Comparison of ENCODE assay signal across 8 cellular contexts in the genomic region with DNA sequence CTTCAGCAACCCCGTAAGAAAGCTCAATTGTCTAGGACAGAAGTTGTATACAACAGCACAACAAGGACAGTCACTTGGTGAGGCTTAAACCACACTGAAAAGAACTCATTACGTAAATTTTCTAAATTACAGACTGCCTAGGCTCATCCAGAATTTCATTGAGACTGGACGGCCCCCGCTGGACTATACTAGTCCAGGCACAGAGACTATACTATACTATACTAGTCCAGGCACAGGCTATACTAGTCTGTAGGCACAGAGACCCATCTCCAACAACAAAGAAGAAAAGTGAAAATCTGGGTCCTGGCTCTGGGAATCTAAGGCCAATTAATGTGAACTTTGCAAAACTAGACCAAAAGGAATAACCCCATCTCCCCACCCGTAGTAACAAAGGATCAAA. TPM values are rescaled to one million over a fixed set of nuclear protein-coding genes. Genes with fewer than 3 reads are reported as not detected.
DNase-seq lines count a peak whose midpoint lies in the region; FAIRE-seq and TF ChIP-seq lines count a peak whose summit lies in the region.

No MANE protein-coding gene starts in this region.

- peaks cover 47% of the 10 kb centered on the region for H3K9me3 Mint-ChIP-seq in activated T-helper 2 cell treated with anti-CD3 and anti-CD28 coated beads, Interferon-gamma antibody, Interleukin-2, Interleukin-4, amounts not matched to agents 10 μg/mL and 5 μg/mL and 100 μg/mL, durations not matched to agents 14 hours and 24 hours and 36 hours

- no peaks in the 10 kb centered on the region for H3K27me3 Mint-ChIP-seq in activated T-helper 2 cell treated with anti-CD3 and anti-CD28 coated beads, Interferon-gamma antibody, Interleukin-2, Interleukin-4, amounts not matched to agents 10 μg/mL and 5 μg/mL and 100 μg/mL, durations not matched to agents 14 hours and 24 hours and 36 hours (ENCODE audit: low read depth)

- FAIRE-seq in keratinocyte (lab: Jason Lieb, UNC): no peak

- H3K4me3 Mint-ChIP-seq in activated T-helper 2 cell treated with anti-CD3 and anti-CD28 coated beads, Interferon-gamma antibody, Interleukin-2, Interleukin-4, amounts not matched to agents 10 μg/mL and 5 μg/mL and 100 μg/mL, durations not matched to agents 14 hours and 24 hours and 36 hours (ENCODE audit: low read depth): peak overlapping the region; percentile 97

- TF ChIP-seq CTCF in keratinocyte (optimal IDR thresholded peaks at IDR 0.05 in 1 of 3, IDR thresholded peaks at IDR 0.05 in 1 of 3, conservative IDR thresholded peaks at IDR 0.05 in 1 of 3; ENCODE audit: extremely low read depth in 1 of 3, insufficient read depth in 2 of 3, low read length in 3 of 3): no peak
- TF ChIP-seq CTCF in suprapubic skin (IDR thresholded peaks at IDR 0.05): no peak

- peak overlapping the region; percentile 79 for H3K9ac ChIP-seq in keratinocyte (ENCODE audit: control insufficient read depth, extremely low read depth, insufficient read depth, low read length)

- no peaks in the 10 kb centered on the region for H3K9me1 ChIP-seq in keratinocyte (ENCODE audit: control insufficient read depth, extremely low read depth, insufficient read depth, low read length)

- no peaks in the 10 kb centered on the region for H4K20me1 ChIP-seq in keratinocyte (ENCODE audit: control insufficient read depth, extremely low read depth, insufficient read depth, low read length)

- dilution Hi-C loops in keratinocyte (cut with MboI; ENCODE audit: extremely low pct_ligation_motif_present, low sequenced_read_pairs): no loop called here

- H3K27ac Mint-ChIP-seq in activated T-helper 2 cell treated with anti-CD3 and anti-CD28 coated beads, Interferon-gamma antibody, Interleukin-2, Interleukin-4, amounts not matched to agents 10 μg/mL and 5 μg/mL and 100 μg/mL, durations not matched to agents 14 hours and 24 hours and 36 hours: peak overlapping the region; percentile 92

- H3K79me2 ChIP-seq in keratinocyte (ENCODE audit: control insufficient read depth, insufficient read depth, low read length): peaks cover 15% of the 10 kb centered on the region

- no peak for TF ChIP-seq EP300 in suprapubic skin (IDR thresholded peaks at IDR 0.05)

- peaks cover 14% of the 10 kb centered on the region for H3K4me1 Mint-ChIP-seq in activated T-helper 2 cell treated with anti-CD3 and anti-CD28 coated beads, Interferon-gamma antibody, Interleukin-2, Interleukin-4, amounts not matched to agents 10 μg/mL and 5 μg/mL and 100 μg/mL, durations not matched to agents 14 hours and 24 hours and 36 hours (ENCODE audit: low read depth)

- H3K36me3 ChIP-seq in keratinocyte (ENCODE audit: control insufficient read depth in 2 of 2, extremely low read depth in 1 of 2, insufficient read depth in 2 of 2, low read length in 2 of 2) (peaks cover 0 to 3% of the 10 kb centered on the region in 2 experiments), suprapubic skin (peaks cover 23% of the 10 kb centered on the region)

- H3K4me3 ChIP-seq in keratinocyte (ENCODE audit: control insufficient read depth in 2 of 3, extremely low read depth in 1 of 3, insufficient read depth in 2 of 3, low read depth in 1 of 3, low read length in 3 of 3): peak overlapping the region; percentile 77 to 84 (median 78)
- peak overlapping the region; percentile 76 for H3K4me3 ChIP-seq in suprapubic skin

- H3K9me3 ChIP-seq in keratinocyte (ENCODE audit: control insufficient read depth, low read depth, low read length) (peaks cover 9% of the 10 kb centered on the region), suprapubic skin (peaks cover 3% of the 10 kb centered on the region)

- DNase-seq in NCI-H2227 treated with DMSO at 0.1 percent for 48 hours (lab: John Stamatoyannopoulos, UW) (peak; percentile 43), NCI-H2227 (lab: John Stamatoyannopoulos, UW; ENCODE audit: unreplicated experiment) (no peak), keratinocyte (ENCODE audit: low read depth, low spot score) (no peak), suprapubic skin (ENCODE audit: low spot score in 2 of 2) (peak in 1 of 2 donors; percentile 66), inferior parietal cortex (ENCODE audit: extremely low spot score) (no peak), kidney tubule cell (ENCODE audit: low spot score) (no peak), GOT3 (lab: John Stamatoyannopoulos, UW) (no peak)
- DNase-seq in activated T-helper 2 cell treated with anti-CD3 and anti-CD28 coated beads, Interferon-gamma antibody, Interleukin-2, Interleukin-4, amounts not matched to agents 10 μg/mL and 5 μg/mL and 100 μg/mL, durations not matched to agents 14 hours and 24 hours and 36 hours (ENCODE audit: low spot score): no peak

- peak overlapping the region; percentile 57 for H3K27ac ChIP-seq in keratinocyte (ENCODE audit: control insufficient read depth, insufficient read depth, low read length)
- peak overlapping the region; percentile 87 for H3K27ac ChIP-seq in suprapubic skin

- TF ChIP-seq POLR2A in suprapubic skin (IDR thresholded peaks at IDR 0.05): no peak

- intact Hi-C loops in activated T-helper 2 cell treated with anti-CD3 and anti-CD28 coated beads, Interferon-gamma antibody, Interleukin-2, Interleukin-4, amounts not matched to agents 10 μg/mL and 5 μg/mL and 100 μg/mL, durations not matched to agents 14 hours and 24 hours and 36 hours (cut with micrococcal nuclease): loop anchor here (1.0 to 10.0 kb wide), 9 partner anchors 20 to 469 kb away; a partner anchor contains a TSS

- 21% methylated on average over 5 of the region's 5 CpGs for WGBS in suprapubic skin

- H3K27me3 ChIP-seq in keratinocyte (ENCODE audit: control insufficient read depth, extremely low read depth, insufficient read depth, low read length) (no peaks in the 10 kb centered on the region), suprapubic skin (no peaks in the 10 kb centered on the region)

- peak overlapping the region; percentile 83 for H3K4me2 ChIP-seq in keratinocyte (ENCODE audit: control insufficient read depth, extremely low read depth, insufficient read depth, low read depth, low read length)

- H3K36me3 Mint-ChIP-seq in activated T-helper 2 cell treated with anti-CD3 and anti-CD28 coated beads, Interferon-gamma antibody, Interleukin-2, Interleukin-4, amounts not matched to agents 10 μg/mL and 5 μg/mL and 100 μg/mL, durations not matched to agents 14 hours and 24 hours and 36 hours (ENCODE audit: low read depth): peaks cover 48% of the 10 kb centered on the region

- peaks cover 18% of the 10 kb centered on the region for H3K4me1 ChIP-seq in keratinocyte (ENCODE audit: control insufficient read depth, extremely low read depth, insufficient read depth, low read length)
- H3K4me1 ChIP-seq in suprapubic skin: peaks cover 21% of the 10 kb centered on the region

- peak overlapping the region; percentile 85 for H2AFZ ChIP-seq in keratinocyte (ENCODE audit: control insufficient read depth, low read length)

RNA-seq across cellular contexts. Expression of a gene that starts 0.7 kb away (rescaled TPM):
- 8.1 and 8.4 TPM in 2 replicates for total RNA-seq in activated T-helper 2 cell treated with anti-CD3 and anti-CD28 coated beads, Interferon-gamma antibody, Interleukin-2, Interleukin-4, amounts not matched to agents 10 μg/mL and 5 μg/mL and 100 μg/mL, durations not matched to agents 14 hours and 24 hours and 36 hours
- polyA plus RNA-seq in keratinocyte: 2.1 to 5.1 TPM (median 4.3 TPM) in 3 replicates
- polyA plus RNA-seq in keratinocyte (2011; ENCODE audit: low read depth): 1.8 TPM
- 2.0 and 4.7 TPM in 2 replicates for polyA plus RNA-seq in keratinocyte (2011; cell fraction: cytosol; rRNA removed)
- 4.3 and 5.0 TPM in 2 replicates for polyA plus RNA-seq in keratinocyte (2011; cell fraction: nucleus; rRNA removed)
- 3.7 and 5.9 TPM in 2 replicates for polyA plus RNA-seq in keratinocyte (2012; ENCODE audit: low replicate concordance)
- polyA minus RNA-seq in keratinocyte: 2.3 to 8.5 TPM (median 5.1 TPM) in 3 replicates
- polyA minus RNA-seq in keratinocyte (2011; cell fraction: cytosol; rRNA and poly(A)+ RNA removed): 7.3 TPM
- 3.0 and 9.2 TPM in 2 replicates for polyA minus RNA-seq in keratinocyte (2011; cell fraction: nucleus; rRNA and poly(A)+ RNA removed)
- 10 to 100 TPM in 2 of 4 donors, 1 to 10 TPM in 2; 6.8 to 14.5 (median 9.2) TPM for total RNA-seq in suprapubic skin

RNA-seq across cellular contexts. Expression of a gene that starts 38.8 kb away (rescaled TPM):
- total RNA-seq in activated T-helper 2 cell treated with anti-CD3 and anti-CD28 coated beads, Interferon-gamma antibody, Interleukin-2, Interleukin-4, amounts not matched to agents 10 μg/mL and 5 μg/mL and 100 μg/mL, durations not matched to agents 14 hours and 24 hours and 36 hours: 5.0 and 6.1 TPM in 2 replicates
- 2.0 to 3.1 TPM (median 2.2 TPM) in 3 replicates for polyA plus RNA-seq in keratinocyte
- polyA plus RNA-seq in keratinocyte (2011; ENCODE audit: low read depth): 2.4 TPM
- 0.81 and 2.1 TPM in 2 replicates for polyA plus RNA-seq in keratinocyte (2011; cell fraction: cytosol; rRNA removed)
- polyA plus RNA-seq in keratinocyte (2011; cell fraction: nucleus; rRNA removed): 3.5 and 3.9 TPM in 2 replicates
- polyA plus RNA-seq in keratinocyte (2012; ENCODE audit: low replicate concordance): 2.7 TPM in 2 replicates
- 0.79 to 8.3 TPM (median 4.1 TPM) in 3 replicates for polyA minus RNA-seq in keratinocyte
- 2.5 TPM for polyA minus RNA-seq in keratinocyte (2011; cell fraction: cytosol; rRNA and poly(A)+ RNA removed)
- polyA minus RNA-seq in keratinocyte (2011; cell fraction: nucleus; rRNA and poly(A)+ RNA removed): 3.5 and 7.8 TPM in 2 replicates
- total RNA-seq in suprapubic skin: 1 to 10 TPM; 3.5 to 5.3 (median 4.5) TPM

RNA-seq across cellular contexts. Expression of a gene that starts 51.7 kb away (rescaled TPM):
- not detected in 2 replicates for total RNA-seq in activated T-helper 2 cell treated with anti-CD3 and anti-CD28 coated beads, Interferon-gamma antibody, Interleukin-2, Interleukin-4, amounts not matched to agents 10 μg/mL and 5 μg/mL and 100 μg/mL, durations not matched to agents 14 hours and 24 hours and 36 hours
- not detected in 3 replicates for polyA plus RNA-seq in keratinocyte
- polyA plus RNA-seq in keratinocyte (2011; ENCODE audit: low read depth): not detected
- not detected in 2 replicates for polyA plus RNA-seq in keratinocyte (2011; cell fraction: cytosol; rRNA removed)
- polyA plus RNA-seq in keratinocyte (2011; cell fraction: nucleus; rRNA removed): not detected in 2 replicates
- polyA plus RNA-seq in keratinocyte (2012; ENCODE audit: low replicate concordance): not detected in 2 replicates
- polyA minus RNA-seq in keratinocyte: not detected in 3 replicates
- polyA minus RNA-seq in keratinocyte (2011; cell fraction: cytosol; rRNA and poly(A)+ RNA removed): not detected
- polyA minus RNA-seq in keratinocyte (2011; cell fraction: nucleus; rRNA and poly(A)+ RNA removed): not detected in 2 replicates
- total RNA-seq in suprapubic skin: not detected
